In the genomic region with DNA sequence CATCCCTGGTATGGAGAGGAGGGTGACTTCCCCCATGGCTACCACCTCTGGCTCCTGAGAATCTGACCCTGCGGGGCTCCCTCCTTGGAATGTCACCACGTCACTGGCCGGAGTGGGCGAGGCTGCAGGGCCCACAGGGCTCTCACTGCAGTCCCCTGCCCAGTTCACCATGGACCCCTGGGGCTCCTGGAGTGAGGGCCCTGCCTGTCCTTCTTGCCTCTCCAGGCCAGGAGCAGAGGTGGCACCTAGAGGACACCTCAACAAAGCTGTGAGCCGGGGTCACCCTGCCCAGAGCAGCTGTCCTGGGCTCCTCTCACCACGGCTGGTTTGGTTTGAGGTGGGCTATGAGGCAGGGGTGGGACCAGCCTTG, we compare ENCODE assay signal across 14 cellular contexts.
A peak's percentile ranks its signal among the peaks of the same experiment; 100 is the strongest.
DNase-seq lines count a peak whose midpoint lies in the region; ATAC-seq and TF ChIP-seq lines count a peak whose summit lies in the region.
"Had no signal": no experiment of that assay in that cellular context is flagged by ENCODE, and none has a peak within 500 bp of the region (broad histone marks: within the 10 kb centered on the region; RNA-seq: fewer than 3 reads in every experiment).

No MANE protein-coding gene starts in this region.

- H3K4me3 ChIP-seq in left ventricle myocardium inferior (no peak overlapping the region), BLaER1 (no peak overlapping the region), right cardiac atrium (ENCODE audit: low read length) (no peak overlapping the region), psoas muscle (no peak overlapping the region)

- WGBS in right cardiac atrium = 91% methylated on average over 6 of the region's 6 CpGs
- 69 to 76% (median 73%) methylated on average over 6 of the region's 6 CpGs for WGBS in psoas muscle, 3 donors

- TF ChIP-seq CTCF in left ventricle myocardium inferior (IDR thresholded peaks at IDR 0.05; ENCODE audit: borderline replicate concordance) (no peak), psoas muscle (IDR thresholded peaks at IDR 0.05) (no peak)

- ATAC-seq in Right ventricle myocardium inferior (no peak), right cardiac atrium (no peak), psoas muscle (no peak)
- ATAC-seq: HCT116 had no signal

- H3K4me1 ChIP-seq in left ventricle myocardium inferior (no peaks in the 10 kb centered on the region), BLaER1 (peaks cover 53% of the 10 kb centered on the region), right cardiac atrium (ENCODE audit: control insufficient read depth, insufficient read depth, low read length) (no peaks in the 10 kb centered on the region), psoas muscle (no peaks in the 10 kb centered on the region)

- intact Hi-C loops in Right ventricle myocardium inferior (cut with DNase I) (no loop called here), left ventricle myocardium inferior (cut with micrococcal nuclease) (no loop called here), right cardiac atrium (cut with DNase I) (no loop called here), psoas muscle (cut with DNase I) (no loop called here)

- H3K9ac ChIP-seq in BLaER1 = no peak overlapping the region

- H3K27ac ChIP-seq in left ventricle myocardium inferior (replicated peaks) (no peak overlapping the region), BLaER1 (no peak overlapping the region), right cardiac atrium (ENCODE audit: low read length) (no peak overlapping the region), psoas muscle (no peak overlapping the region)
- H3K27ac ChIP-seq: 22Rv1, HL-60 had no signal

- peaks cover 43% of the 10 kb centered on the region for H3K36me3 ChIP-seq in left ventricle myocardium inferior
- H3K36me3 ChIP-seq in BLaER1 = peaks cover 31% of the 10 kb centered on the region
- peaks cover 0 to 4% of the 10 kb centered on the region in 2 donors for H3K36me3 ChIP-seq in psoas muscle (ENCODE audit: insufficient read depth in 1 of 2, low read depth in 1 of 2)

- H3K4me2 ChIP-seq in BLaER1 = peak overlapping the region; percentile 99; the same call in 1 of the 2 replicates

- DNase-seq in Right ventricle myocardium inferior (ENCODE audit: missing footprints) (peak; percentile 15), left ventricle myocardium inferior (no peak), right cardiac atrium (peak in 2 of 3 donors; percentile 29), psoas muscle (peak; percentile 2 to 39), middle frontal gyrus (ENCODE audit: extremely low spot score, low spot score) (no peak), NCI-H345 treated with DMSO at 0.1 percent for 48 hours (lab: John Stamatoyannopoulos, UW; ENCODE audit: unreplicated experiment) (no peak)
- DNase-seq in stimulated activated CD4-positive, alpha-beta T cell treated with anti-CD3 and anti-CD28 coated beads, Interleukin-4, amount 100 ng/mL, for 1 hour = no peak
- DNase-seq: Calu3, DMS 273 treated with DMSO at 0.1 percent for 48 hours, IMR-90 had no signal

- H3K9me3 ChIP-seq in left ventricle myocardium inferior (replicated peaks) (no peaks in the 10 kb centered on the region), BLaER1 (peaks cover 50% of the 10 kb centered on the region), right cardiac atrium (ENCODE audit: control insufficient read depth, low read length) (no peaks in the 10 kb centered on the region), psoas muscle (no peaks in the 10 kb centered on the region)

- no peaks in the 10 kb centered on the region for H4K20me1 ChIP-seq in BLaER1

- no peaks in the 10 kb centered on the region for H3K27me3 ChIP-seq in left ventricle myocardium inferior (ENCODE audit: low read depth)
- H3K27me3 ChIP-seq in BLaER1 = no peaks in the 10 kb centered on the region
- no peaks in the 10 kb centered on the region for H3K27me3 ChIP-seq in right cardiac atrium (ENCODE audit: control insufficient read depth, insufficient read depth)
- H3K27me3 ChIP-seq in psoas muscle (ENCODE audit: insufficient read depth in 3 of 3, low read length in 2 of 3) = no peaks in the 10 kb centered on the region

Comparison
In these comparisons a context has a peak if more than half of its experiments do, and no peak if none do; other contexts are left out.
1. DNase-seq: peak in Right ventricle myocardium inferior (single experiment), right cardiac atrium (2 of 3) and psoas muscle (2 of 2); none in left ventricle myocardium inferior (single experiment), stimulated activated CD4-positive, alpha-beta T cell treated with anti-CD3 and anti-CD28 coated beads, Interleukin-4, amount 100 ng/mL, for 1 hour (single experiment), middle frontal gyrus (single experiment) and NCI-H345 treated with DMSO at 0.1 percent for 48 hours (single experiment).